Comparison of ENCODE assay signal across 20 cellular contexts in the genomic region with DNA sequence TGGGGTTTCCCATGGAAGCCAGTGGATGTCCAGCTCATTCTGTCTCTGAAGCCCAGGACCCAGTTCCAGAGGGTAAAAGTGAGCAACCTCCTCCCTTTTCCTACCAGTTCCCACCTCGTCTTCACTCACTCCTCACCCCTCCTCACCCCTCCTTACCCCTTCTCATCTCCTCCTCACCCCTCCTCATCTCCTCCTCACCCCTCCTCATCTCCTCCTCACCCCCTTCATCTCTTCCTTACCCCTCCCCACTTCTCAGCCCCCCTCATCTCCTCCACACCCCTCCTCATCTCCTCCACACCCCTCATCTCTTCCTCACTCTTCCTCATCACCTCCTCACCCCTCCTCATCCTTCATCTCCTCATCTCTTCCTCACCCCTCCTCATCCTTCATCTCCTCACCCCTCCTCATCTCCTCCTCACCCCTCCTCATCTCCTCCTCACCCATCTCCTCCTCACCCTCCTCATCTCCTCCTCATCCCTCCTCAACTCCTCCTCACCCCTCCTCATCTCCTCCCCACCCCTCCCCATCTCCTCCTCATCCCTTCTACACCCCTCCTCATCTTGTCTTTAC.
"Had no signal": no experiment of that assay in that cellular context is flagged by ENCODE, and none has a peak within 500 bp of the region (broad histone marks: within the 10 kb centered on the region; RNA-seq: fewer than 3 reads in every experiment).

No MANE protein-coding gene starts in this region.

- H3K4me1 ChIP-seq: colonic mucosa, lower lobe of right lung, pancreas, psoas muscle had no signal

- DNase-seq: activated CD4-positive, alpha-beta T cell treated with anti-CD3 and anti-CD28 coated beads for 4 hours; activated CD4-positive, alpha-beta T cell treated with anti-CD3 and anti-CD28 coated beads, Interleukin-2, amount 50 U/mL, for 4 hours; activated CD4-positive, CD25-positive, alpha-beta regulatory T cell; activated effector memory CD4-positive, alpha-beta T cell treated with Interleukin-2 at 50 U/mL for 16 hours; activated naive CD4-positive, alpha-beta T cell treated with Interleukin-2 at 50 U/mL for 16 hours; anterior cingulate cortex; colonic mucosa; effector CD8-positive, alpha-beta T cell; esophagus squamous epithelium; left lung; lower lobe of right lung; pancreas; psoas muscle; stimulated activated naive CD4-positive, alpha-beta T cell; tibial artery had no signal

- H3K4me3 ChIP-seq: colonic mucosa, esophagus squamous epithelium, left lung, lower lobe of right lung, pancreas, psoas muscle, suprapubic skin, tibial artery had no signal

- H3K36me3 ChIP-seq: colonic mucosa, esophagus squamous epithelium, left lung, lower lobe of right lung, pancreas, suprapubic skin, tibial artery had no signal

- H3K27ac ChIP-seq: colonic mucosa, epithelial cell of prostate, esophagus squamous epithelium, lower lobe of right lung, pancreas, psoas muscle, suprapubic skin, tibial artery had no signal

- H3K36me3 Mint-ChIP-seq: activated naive CD8-positive, alpha-beta T cell; natural killer cell treated with Interleukin-12 subunit alpha and Interleukin-12 subunit beta and Interleukin-15 and Interleukin-18, amount 100 ng/mL, for 72 hours had no signal

- H3K4me3 Mint-ChIP-seq: activated naive CD8-positive, alpha-beta T cell; natural killer cell treated with Interleukin-12 subunit alpha and Interleukin-12 subunit beta and Interleukin-15 and Interleukin-18, amount 100 ng/mL, for 72 hours; T-helper 2 cell treated with Interferon-gamma antibody and Interleukin-4, amounts not matched to agents 5 μg/mL and 100 μg/mL, for 36 hours had no signal

- H3K9me3 ChIP-seq: colonic mucosa, esophagus squamous epithelium, left lung, lower lobe of right lung, pancreas, psoas muscle, suprapubic skin, tibial artery had no signal

- H3K27me3 ChIP-seq: tibial artery had no signal

- H3K27ac Mint-ChIP-seq: activated naive CD8-positive, alpha-beta T cell; natural killer cell treated with Interleukin-12 subunit alpha and Interleukin-12 subunit beta and Interleukin-15 and Interleukin-18, amount 100 ng/mL, for 72 hours; T-helper 2 cell treated with Interferon-gamma antibody and Interleukin-4, amounts not matched to agents 5 μg/mL and 100 μg/mL, for 36 hours had no signal

- H3K9me3 Mint-ChIP-seq: natural killer cell treated with Interleukin-12 subunit alpha and Interleukin-12 subunit beta and Interleukin-15 and Interleukin-18, amount 100 ng/mL, for 72 hours; T-helper 2 cell treated with Interferon-gamma antibody and Interleukin-4, amounts not matched to agents 5 μg/mL and 100 μg/mL, for 36 hours had no signal
